ENCODE assay signal across 17 cellular contexts in the genomic region with DNA sequence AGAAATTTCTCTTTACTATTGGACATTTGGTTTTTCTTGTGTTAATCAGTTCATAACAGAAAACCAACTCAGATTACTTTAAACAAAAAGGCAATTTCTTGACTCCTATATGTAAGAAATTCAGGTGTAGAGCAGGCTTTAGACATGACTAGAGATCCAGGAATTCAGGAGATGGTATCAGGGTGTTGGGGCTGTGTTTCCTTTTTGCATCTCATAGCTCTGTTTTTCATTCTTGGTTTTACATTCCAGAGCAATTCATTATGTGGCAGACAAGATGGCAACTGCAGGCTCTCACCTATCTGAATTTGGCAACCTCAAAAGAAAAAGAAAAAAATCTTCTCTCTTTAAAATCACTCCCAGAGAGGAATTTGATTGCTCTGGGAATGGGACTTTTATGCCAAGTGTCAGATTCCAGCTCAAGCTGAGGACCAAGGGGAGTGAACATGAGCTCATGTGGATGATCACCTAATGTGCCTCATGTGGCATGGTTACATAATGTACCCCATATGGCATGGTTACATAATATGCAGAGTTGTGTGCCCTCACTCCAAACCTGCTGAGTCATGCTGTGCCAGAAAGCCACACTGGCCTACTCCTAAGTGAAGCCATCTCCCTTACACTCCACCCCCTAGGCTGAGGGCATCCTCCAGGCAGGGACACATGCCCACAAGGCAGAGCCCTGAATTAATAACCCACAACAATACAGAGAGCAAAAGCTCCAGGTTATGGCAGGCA.
DNase-seq lines count a peak whose midpoint lies in the region; ATAC-seq, FAIRE-seq and TF ChIP-seq lines count a peak whose summit lies in the region.
"Had no signal": no experiment of that assay in that cellular context is flagged by ENCODE, and none has a peak within 500 bp of the region (broad histone marks: within the 10 kb centered on the region; RNA-seq: fewer than 3 reads in every experiment).

No MANE protein-coding gene starts in this region.

- TF ChIP-seq CTCF in bronchial epithelial cell (IDR thresholded peaks at IDR 0.05; ENCODE audit: insufficient read depth, low read length, severe bottlenecking), result no peak

- no peak overlapping the region for H3K4me3 ChIP-seq in bronchial epithelial cell (ENCODE audit: low read depth, low read length)
- H3K4me3 ChIP-seq: gastrocnemius medialis, suprapubic skin had no signal

- no peaks in the 10 kb centered on the region for H3K36me3 ChIP-seq in bronchial epithelial cell (ENCODE audit: control insufficient read depth, insufficient read depth, low read length)
- H3K36me3 ChIP-seq: gastrocnemius medialis, suprapubic skin had no signal

- DNase-seq in EH (ENCODE audit: low read depth) (peak; percentile 1), MV-4-11 (lab: John Stamatoyannopoulos, UW) (peak; percentile 48), bronchial epithelial cell (ENCODE audit: low read depth) (peak; percentile 25), pons (ENCODE audit: low spot score) (peak; percentile 4), NCI-H1436 treated with DMSO at 0.1 percent for 48 hours (lab: John Stamatoyannopoulos, UW) (no peak), NOMO-1 treated with DMSO at 0.1 percent for 48 hours (lab: John Stamatoyannopoulos, UW; ENCODE audit: unreplicated experiment) (no peak), NCI-H1694 treated with DMSO at 0.1 percent for 48 hours (lab: John Stamatoyannopoulos, UW) (no peak)
- DNase-seq: activated CD4-positive, alpha-beta memory T cell treated with anti-CD3 and anti-CD28 coated beads, Interleukin-2, amount 10 ng/mL, durations not matched to agents 7 days and 5 days; gastrocnemius medialis; NCI-H1105 treated with DMSO at 0.1 percent for 48 hours; NCI-H446 treated with DMSO at 0.1 percent for 48 hours; right cardiac atrium; SK-N-SH; stimulated activated CD4-positive, alpha-beta T cell treated with anti-CD3 and anti-CD28 coated beads, Interleukin-1b, Interleukin-23, amount 100 ng/mL, for 48 hours had no signal

- FAIRE-seq in bronchial epithelial cell (lab: Jason Lieb, UNC), result no peak

- ATAC-seq in HG02642 (IDR thresholded peaks at IDR 0.05; ENCODE audit: poor library complexity, unreplicated experiment), result no peak
- ATAC-seq: HCT116 had no signal

- H3K27me3 ChIP-seq in bronchial epithelial cell (ENCODE audit: control insufficient read depth, insufficient read depth, low read length), result no peaks in the 10 kb centered on the region
- H3K27me3 ChIP-seq: gastrocnemius medialis, suprapubic skin had no signal

Comparison
In these comparisons a context has a peak if more than half of its experiments do, and no peak if none do; other contexts are left out.
1. DNase-seq: peak in EH (single experiment), MV-4-11 (single experiment), bronchial epithelial cell (single experiment) and pons (single experiment); none in NCI-H1436 treated with DMSO at 0.1 percent for 48 hours (single experiment), NOMO-1 treated with DMSO at 0.1 percent for 48 hours (single experiment) and NCI-H1694 treated with DMSO at 0.1 percent for 48 hours (single experiment).